ENCODE assay signal across 28 cellular contexts in genomic region chr2:71317060-71317459, GRCh38.
"Had no signal": no experiment of that assay in that cellular context is flagged by ENCODE, and none has a peak within 500 bp of the region (broad histone marks: within the 10 kb centered on the region; RNA-seq: fewer than 3 reads in every experiment).

No MANE protein-coding gene starts in this region.

- H3K27ac ChIP-seq: epithelial cell of prostate, esophagus squamous epithelium, gastrocnemius medialis, heart right ventricle, left lung, lower lobe of right lung had no signal

- H3K4me3 Mint-ChIP-seq: dendritic cell treated with granulocyte-macrophage colony-stimulating factor and Interleukin-4, amounts not matched to agents 40 ng/mL and 50 ng/mL, for 4 days; effector memory CD8-positive, alpha-beta T cell; endodermal cell; mesothelial cell of epicardium; naive B cell; naive thymus-derived CD8-positive, alpha-beta T cell had no signal

- H3K27me3 Mint-ChIP-seq: dendritic cell treated with granulocyte-macrophage colony-stimulating factor and Interleukin-4, amounts not matched to agents 40 ng/mL and 50 ng/mL, for 4 days had no signal

- H3K36me3 ChIP-seq: esophagus squamous epithelium, gastrocnemius medialis, left lung, lower lobe of right lung had no signal

- H3K27me3 ChIP-seq: esophagus squamous epithelium, gastrocnemius medialis, heart right ventricle, left lung had no signal

- H3K9me3 ChIP-seq: gastrocnemius medialis had no signal

- H3K4me1 ChIP-seq: esophagus squamous epithelium, left lung, lower lobe of right lung had no signal

- ATAC-seq: effector memory CD8-positive, alpha-beta T cell; esophagus mucosa; gastrocnemius medialis; heart right ventricle; left cardiac atrium; left lung; left ventricle myocardium superior; lower lobe of right lung; mucosa of descending colon; naive thymus-derived CD8-positive, alpha-beta T cell had no signal

- DNase-seq: cortex of kidney; effector CD8-positive, alpha-beta T cell; effector memory CD8-positive, alpha-beta T cell; endodermal cell; erythroblast; esophagus squamous epithelium; foreskin fibroblast; foreskin melanocyte; gastrocnemius medialis; glutamatergic neuron; head of caudate nucleus; heart right ventricle; hippocampal formation; left cardiac atrium; left lung; left ventricle myocardium superior; lower lobe of right lung; mesenchymal stem cell; mucosa of descending colon; naive B cell; naive thymus-derived CD8-positive, alpha-beta T cell had no signal

- H3K27ac Mint-ChIP-seq: dendritic cell treated with granulocyte-macrophage colony-stimulating factor and Interleukin-4, amounts not matched to agents 40 ng/mL and 50 ng/mL, for 4 days; effector memory CD8-positive, alpha-beta T cell; endodermal cell; mesothelial cell of epicardium; naive B cell; naive thymus-derived CD8-positive, alpha-beta T cell had no signal

- H3K4me3 ChIP-seq: esophagus squamous epithelium, gastrocnemius medialis, heart right ventricle, left lung, lower lobe of right lung, mucosa of descending colon had no signal

- FAIRE-seq: endometrium, islet of Langerhans, keratinocyte had no signal

- H3K4me1 Mint-ChIP-seq: endodermal cell; mesothelial cell of epicardium; naive B cell; naive thymus-derived CD8-positive, alpha-beta T cell had no signal
